Comparison of ENCODE assay signal across 8 cellular contexts in genomic region chr5:180328296-180329137, GRCh38. TPM values are rescaled to one million over a fixed set of nuclear protein-coding genes. Genes with fewer than 3 reads are reported as not detected.
DNase-seq lines count a peak whose midpoint lies in the region; ATAC-seq and TF ChIP-seq lines count a peak whose summit lies in the region.

No MANE protein-coding gene starts in this region.

- no peak for TF ChIP-seq POLR2A in esophagus muscularis mucosa (IDR thresholded peaks at IDR 0.05; ENCODE audit: low read depth)

- H3K27me3 Mint-ChIP-seq in nephron (ENCODE audit: low read depth): peaks cover 11% of the 10 kb centered on the region
- peaks cover 32% of the 10 kb centered on the region for H3K27me3 Mint-ChIP-seq in stimulated activated naive CD8-positive, alpha-beta T cell treated with anti-CD3 and anti-CD28 coated beads, Interleukin-15, amount 100 ng/mL, for 72 hours

- H3K36me3 ChIP-seq in BE2C (no peaks in the 10 kb centered on the region), OCI-LY7 (ENCODE audit: insufficient read depth, low read length) (no peaks in the 10 kb centered on the region), esophagus muscularis mucosa (peaks cover 2 to 26% (median 8%) of the 10 kb centered on the region in 4 donors)

- peaks cover 32% of the 10 kb centered on the region for H3K4me1 Mint-ChIP-seq in nephron
- peaks cover 7% of the 10 kb centered on the region for H3K4me1 Mint-ChIP-seq in stimulated activated naive CD8-positive, alpha-beta T cell treated with anti-CD3 and anti-CD28 coated beads, Interleukin-15, amount 100 ng/mL, for 72 hours

- no peak overlapping the region for H3K27ac ChIP-seq in OCI-LY7 (ENCODE audit: low read depth, low read length, poor library complexity, severe bottlenecking)
- peak overlapping the region in 1 of 4 donors; percentile 7 for H3K27ac ChIP-seq in esophagus muscularis mucosa (replicated peaks in 1 of 4)

- H3K79me2 ChIP-seq in OCI-LY7 (ENCODE audit: insufficient read depth, low read depth, low read length): no peaks in the 10 kb centered on the region

- H3K4me1 ChIP-seq in BE2C: no peaks in the 10 kb centered on the region
- no peaks in the 10 kb centered on the region for H3K4me1 ChIP-seq in OCI-LY7 (ENCODE audit: insufficient read depth, low read length, poor library complexity, severe bottlenecking)
- peaks cover 0 to 26% (median 7%) of the 10 kb centered on the region in 4 donors for H3K4me1 ChIP-seq in esophagus muscularis mucosa

- no peak for TF ChIP-seq EP300 in esophagus muscularis mucosa (IDR thresholded peaks at IDR 0.05)

- intact Hi-C loops in OCI-LY7 (cut with micrococcal nuclease; ENCODE audit: unreplicated experiment): loop anchor here (1.0 kb wide), 1 partner anchor 35 kb away; no protein-coding TSS in a partner anchor
- intact Hi-C loops in esophagus muscularis mucosa (cut with DNase I): loop anchor here (5.0 kb wide), 1 partner anchor 36 kb away; the partner anchor contains the start of gene MAPK9

- H3K9me2 ChIP-seq in OCI-LY7 (ENCODE audit: insufficient read depth, low read length): no peaks in the 10 kb centered on the region

- WGBS in esophagus muscularis mucosa: 80% methylated on average over 29 of the region's 31 CpGs

- H2AFZ ChIP-seq in OCI-LY7 (ENCODE audit: low read length): no peak overlapping the region

- peaks cover 21% of the 10 kb centered on the region for H3K36me3 Mint-ChIP-seq in nephron (ENCODE audit: low read depth)

- ATAC-seq in GM19328 (IDR thresholded peaks at IDR 0.05; ENCODE audit: unreplicated experiment): peak; percentile 73
- ATAC-seq in stimulated activated naive CD8-positive, alpha-beta T cell treated with anti-CD3 and anti-CD28 coated beads, Interleukin-15, amount 100 ng/mL, for 72 hours: peak; percentile 95

- H3K4me2 ChIP-seq in OCI-LY7 (ENCODE audit: low read length): no peak overlapping the region

- no TSS peak for BruUV-seq in OCI-LY7 (replicated peaks; lab: Mats Ljungman, UMichigan)

- no peaks in the 10 kb centered on the region for H4K20me1 ChIP-seq in OCI-LY7 (ENCODE audit: insufficient read depth, low read length)

- no peak overlapping the region for H3K27ac Mint-ChIP-seq in nephron
- peak overlapping the region in 1 of 2 donors; percentile 30 for H3K27ac Mint-ChIP-seq in stimulated activated naive CD8-positive, alpha-beta T cell treated with anti-CD3 and anti-CD28 coated beads, Interleukin-15, amount 100 ng/mL, for 72 hours

- DNase-seq in BE2C (peak; percentile 88), HT1080 (ENCODE audit: low read depth) (peak; percentile 68), OCI-LY7 (ENCODE audit: low spot score) (peak; percentile 83), activated T-cell treated with anti-CD3 and anti-CD28 coated beads for 1 hour (ENCODE audit: low read depth) (peak; percentile 82), esophagus muscularis mucosa (ENCODE audit: extremely low spot score) (no peak)
- peak; percentile 79 to 83 for DNase-seq in stimulated activated naive CD8-positive, alpha-beta T cell treated with anti-CD3 and anti-CD28 coated beads, Interleukin-15, amount 100 ng/mL, for 72 hours

- H3K27me3 ChIP-seq in BE2C (no peaks in the 10 kb centered on the region), esophagus muscularis mucosa (no peaks in the 10 kb centered on the region)

- POLR2A ChIA-PET in OCI-LY7 (lab: Charles Lee): interaction anchor here (0.6 to 0.9 kb wide), 2 partner anchors 15 to 150 kb away, joined by 3 to 5 read pairs; no protein-coding TSS in a partner anchor

- H3K9me3 Mint-ChIP-seq in nephron: no peaks in the 10 kb centered on the region
- H3K9me3 Mint-ChIP-seq in stimulated activated naive CD8-positive, alpha-beta T cell treated with anti-CD3 and anti-CD28 coated beads, Interleukin-15, amount 100 ng/mL, for 72 hours: no peaks in the 10 kb centered on the region

- H3K9me3 ChIP-seq in BE2C: no peaks in the 10 kb centered on the region
- no peaks in the 10 kb centered on the region for H3K9me3 ChIP-seq in OCI-LY7 (ENCODE audit: low read length)
- no peaks in the 10 kb centered on the region for H3K9me3 ChIP-seq in esophagus muscularis mucosa

- H3K4me3 Mint-ChIP-seq in nephron: no peak overlapping the region
- no peak overlapping the region for H3K4me3 Mint-ChIP-seq in stimulated activated naive CD8-positive, alpha-beta T cell treated with anti-CD3 and anti-CD28 coated beads, Interleukin-15, amount 100 ng/mL, for 72 hours

- TF ChIP-seq CTCF in BE2C (IDR thresholded peaks at IDR 0.05; ENCODE audit: low read depth, low read length) (peak; percentile 91), OCI-LY7 (conservative IDR thresholded peaks at IDR 0.05; ENCODE audit: low read length) (peak; percentile 83), esophagus muscularis mucosa (IDR thresholded peaks at IDR 0.05) (peak; percentile 62 to 76 (median 72)), nephron (IDR thresholded peaks at IDR 0.05; ENCODE audit: unreplicated experiment in 3 of 3) (peak; percentile 64 to 69 (median 64))

- H3K4me3 ChIP-seq in BE2C (ENCODE audit: low read depth, low read length): no peak overlapping the region
- H3K4me3 ChIP-seq in OCI-LY7 (ENCODE audit: low read depth, low read length, poor library complexity, severe bottlenecking): no peak overlapping the region
- H3K4me3 ChIP-seq in esophagus muscularis mucosa: no peak overlapping the region

- CTCF ChIA-PET in OCI-LY7 (lab: Charles Lee; ENCODE audit: unreplicated experiment): interaction anchor here (1.0 to 1.3 kb wide), 3 partner anchors 9 to 30 kb away, joined by 3 to 4 read pairs (median 3); no protein-coding TSS in a partner anchor

RNA-seq across cellular contexts. Expression of gene GFPT2, which starts 24.6 kb away (rescaled TPM):
- polyA plus RNA-seq in BE2C (2012; ENCODE audit: insufficient read depth, insufficient read length, low read depth): 0.25 TPM
- 105 and 112 TPM in 2 replicates for total RNA-seq in HT1080 (2014; rRNA removed; shearing (Covaris generic))
- 116 and 129 TPM in 2 replicates for polyA plus RNA-seq in HT1080 (2015; cell fraction: cytosol; rRNA removed)
- 246 and 275 TPM in 2 replicates for polyA plus RNA-seq in HT1080 (2015; cell fraction: nucleus; rRNA removed)
- total RNA-seq in OCI-LY7 (2014; rRNA removed; shearing (Covaris generic)): not detected in 2 replicates
- total RNA-seq in OCI-LY7 (2022) (not detected in 2 replicates), esophagus muscularis mucosa (100 to 1,000 TPM in 1 of 4 donors, 10 to 100 TPM in 3; 30.1 to 114 (median 33.6) TPM)

RNA-seq across cellular contexts. Expression of gene MAPK9, which starts 36.6 kb away (rescaled TPM):
- 36.7 TPM for polyA plus RNA-seq in BE2C (2012; ENCODE audit: insufficient read depth, insufficient read length, low read depth)
- 23.4 and 26.6 TPM in 2 replicates for total RNA-seq in HT1080 (2014; rRNA removed; shearing (Covaris generic))
- 36.5 and 37.5 TPM in 2 replicates for polyA plus RNA-seq in HT1080 (2015; cell fraction: cytosol; rRNA removed)
- 22.4 and 26.5 TPM in 2 replicates for polyA plus RNA-seq in HT1080 (2015; cell fraction: nucleus; rRNA removed)
- total RNA-seq in OCI-LY7 (2014; rRNA removed; shearing (Covaris generic)): 19.9 and 21.8 TPM in 2 replicates
- 42.1 and 45.7 TPM in 2 replicates for total RNA-seq in OCI-LY7 (2022)
- 10 to 100 TPM; 36.4 to 42.3 (median 37.8) TPM for total RNA-seq in esophagus muscularis mucosa

Comparison
In these comparisons a context has a peak if more than half of its experiments do, and no peak if none do; other contexts are left out.
1. RNA of gene GFPT2, which starts 24.6 kb away (total RNA-seq): 105 to 112 TPM in HT1080 and 30.1 to 114 TPM in esophagus muscularis mucosa; not detected in OCI-LY7; every median in the first group is over 10 times any median in the second.
2. Peak in every context shown above with its lines, with median percentiles within 50 percentile points of each other: CTCF ChIP-seq.